35 cellular contexts compared by ENCODE assay signal in the genomic region with DNA sequence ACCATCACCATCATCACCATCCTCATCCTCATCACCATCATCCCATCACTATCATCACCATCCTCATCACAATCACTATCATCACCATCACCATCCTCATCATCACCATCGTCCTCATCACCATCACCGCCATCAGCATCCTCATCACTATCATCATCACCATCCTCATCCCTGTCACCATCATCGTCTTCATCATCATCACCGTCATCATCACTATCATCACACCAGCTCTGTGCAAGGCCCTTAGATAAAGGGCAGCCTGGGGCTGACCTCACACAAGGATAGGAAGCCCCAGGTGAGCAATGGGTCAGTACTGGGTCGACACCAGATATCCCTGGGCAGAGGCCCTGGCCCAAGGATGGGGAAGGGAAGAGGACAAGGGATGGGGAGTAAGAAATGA.
"Had no signal": no experiment of that assay in that cellular context is flagged by ENCODE, and none has a peak within 500 bp of the region (broad histone marks: within the 10 kb centered on the region; RNA-seq: fewer than 3 reads in every experiment).

No MANE protein-coding gene starts in this region.

- H3K36me3 Mint-ChIP-seq: activated CD4-positive, alpha-beta memory T cell treated with anti-CD3 and anti-CD28 coated beads for 36 hours; activated CD8-positive, alpha-beta memory T cell treated with anti-CD3 and anti-CD28 coated beads, Interleukin-2, amount 10 ng/mL, durations not matched to agents 7 days and 5 days; activated naive CD4-positive, alpha-beta T cell treated with anti-CD3 and anti-CD28 coated beads, Interleukin-2, amount 50 U/mL, for 24 hours; activated naive CD8-positive, alpha-beta T cell treated with anti-CD3 and anti-CD28 coated beads for 36 hours had no signal

- H3K4me3 Mint-ChIP-seq: activated CD4-positive, alpha-beta memory T cell treated with anti-CD3 and anti-CD28 coated beads for 36 hours; activated CD4-positive, alpha-beta T cell treated with anti-CD3 and anti-CD28 coated beads for 36 hours; activated CD4-positive, alpha-beta T cell treated with anti-CD3 and anti-CD28 coated beads, Interleukin-2, amount 10 ng/mL, durations not matched to agents 24 days and 14 days; activated CD8-positive, alpha-beta memory T cell treated with anti-CD3 and anti-CD28 coated beads, Interleukin-2, amount 10 ng/mL, durations not matched to agents 7 days and 5 days; activated CD8-positive, alpha-beta T cell treated with anti-CD3 and anti-CD28 coated beads, Interleukin-2, amount 10 ng/mL, durations not matched to agents 7 days and 5 days; activated naive CD4-positive, alpha-beta T cell treated with anti-CD3 and anti-CD28 coated beads for 36 hours; activated naive CD4-positive, alpha-beta T cell treated with anti-CD3 and anti-CD28 coated beads, Interleukin-2, amount 50 U/mL, for 24 hours; activated naive CD8-positive, alpha-beta T cell treated with anti-CD3 and anti-CD28 coated beads for 36 hours; activated naive CD8-positive, alpha-beta T cell treated with anti-CD3 and anti-CD28 coated beads, Interleukin-2, amount 50 U/mL, for 24 hours; activated T-helper 1 cell treated with anti-CD3 and anti-CD28 coated beads, Interleukin-12 subunit alpha, Interleukin-12 subunit beta, Interleukin-2, Interleukin-4 antibody, amounts not matched to agents 30 ng/mL and 10 ng/mL and 1 ng/mL, durations not matched to agents 14 hours and 24 hours and 36 hours; dendritic cell treated with granulocyte-macrophage colony-stimulating factor and Interleukin-4, amounts not matched to agents 40 ng/mL and 50 ng/mL, for 4 days; endodermal cell; T-helper 17 cell had no signal

- H3K4me3 ChIP-seq: adrenal gland, body of pancreas, cardiac muscle cell, colonic mucosa, dorsolateral prefrontal cortex had no signal

- H3K27ac Mint-ChIP-seq: activated CD4-positive, alpha-beta memory T cell treated with anti-CD3 and anti-CD28 coated beads for 36 hours; activated CD4-positive, alpha-beta T cell treated with anti-CD3 and anti-CD28 coated beads for 36 hours; activated CD4-positive, alpha-beta T cell treated with anti-CD3 and anti-CD28 coated beads, Interleukin-2, amount 10 ng/mL, durations not matched to agents 24 days and 14 days; activated CD8-positive, alpha-beta memory T cell treated with anti-CD3 and anti-CD28 coated beads, Interleukin-2, amount 10 ng/mL, durations not matched to agents 7 days and 5 days; activated CD8-positive, alpha-beta T cell treated with anti-CD3 and anti-CD28 coated beads, Interleukin-2, amount 10 ng/mL, durations not matched to agents 7 days and 5 days; activated naive CD4-positive, alpha-beta T cell treated with anti-CD3 and anti-CD28 coated beads for 36 hours; activated naive CD4-positive, alpha-beta T cell treated with anti-CD3 and anti-CD28 coated beads, Interleukin-2, amount 50 U/mL, for 24 hours; activated naive CD8-positive, alpha-beta T cell treated with anti-CD3 and anti-CD28 coated beads for 36 hours; activated naive CD8-positive, alpha-beta T cell treated with anti-CD3 and anti-CD28 coated beads, Interleukin-2, amount 50 U/mL, for 24 hours; activated T-helper 1 cell treated with anti-CD3 and anti-CD28 coated beads, Interleukin-12 subunit alpha, Interleukin-12 subunit beta, Interleukin-2, Interleukin-4 antibody, amounts not matched to agents 30 ng/mL and 10 ng/mL and 1 ng/mL, durations not matched to agents 14 hours and 24 hours and 36 hours; activated T-helper 2 cell treated with anti-CD3 and anti-CD28 coated beads, Interferon-gamma antibody, Interleukin-2, Interleukin-4, amounts not matched to agents 10 μg/mL and 5 μg/mL and 100 μg/mL, durations not matched to agents 14 hours and 24 hours and 36 hours; dendritic cell treated with granulocyte-macrophage colony-stimulating factor and Interleukin-4, amounts not matched to agents 40 ng/mL and 50 ng/mL, for 4 days; endodermal cell; T-helper 17 cell had no signal

- H3K4me1 ChIP-seq: colonic mucosa had no signal

- FAIRE-seq: frontal cortex had no signal

- H3K27ac ChIP-seq: adrenal gland, body of pancreas, cardiac muscle cell, colonic mucosa had no signal

- H3K4me1 Mint-ChIP-seq: endodermal cell had no signal

- H3K9me3 ChIP-seq: adrenal gland, body of pancreas, colonic mucosa had no signal

- H3K27me3 Mint-ChIP-seq: activated CD4-positive, alpha-beta memory T cell treated with anti-CD3 and anti-CD28 coated beads for 36 hours; activated CD4-positive, alpha-beta T cell treated with anti-CD3 and anti-CD28 coated beads for 36 hours; activated CD4-positive, alpha-beta T cell treated with anti-CD3 and anti-CD28 coated beads, Interleukin-2, amount 10 ng/mL, durations not matched to agents 24 days and 14 days; activated CD8-positive, alpha-beta memory T cell treated with anti-CD3 and anti-CD28 coated beads, Interleukin-2, amount 10 ng/mL, durations not matched to agents 7 days and 5 days; activated naive CD4-positive, alpha-beta T cell treated with anti-CD3 and anti-CD28 coated beads, Interleukin-2, amount 50 U/mL, for 24 hours; activated naive CD8-positive, alpha-beta T cell treated with anti-CD3 and anti-CD28 coated beads for 36 hours; activated naive CD8-positive, alpha-beta T cell treated with anti-CD3 and anti-CD28 coated beads, Interleukin-2, amount 50 U/mL, for 24 hours; dendritic cell treated with granulocyte-macrophage colony-stimulating factor and Interleukin-4, amounts not matched to agents 40 ng/mL and 50 ng/mL, for 4 days; T-helper 17 cell had no signal

- DNase-seq: activated CD4-positive, alpha-beta memory T cell treated with anti-CD3 and anti-CD28 coated beads for 36 hours; activated CD4-positive, alpha-beta T cell treated with anti-CD3 and anti-CD28 coated beads for 36 hours; activated CD4-positive, alpha-beta T cell treated with anti-CD3 and anti-CD28 coated beads, Interleukin-2, amount 10 ng/mL, durations not matched to agents 24 days and 14 days; activated CD4-positive, CD25-positive, alpha-beta regulatory T cell; activated CD4-positive, CD25-positive, alpha-beta regulatory T cell treated with anti-CD3 and anti-CD28 coated beads, Interleukin-2, amount 50 U/mL, for 72 hours; activated CD8-positive, alpha-beta memory T cell treated with anti-CD3 and anti-CD28 coated beads, Interleukin-2, amount 10 ng/mL, durations not matched to agents 7 days and 5 days; activated CD8-positive, alpha-beta memory T cell treated with anti-CD3 and anti-CD28 coated beads, Interleukin-2, amount 50 U/mL, for 4 hours; activated CD8-positive, alpha-beta T cell treated with anti-CD3 and anti-CD28 coated beads, Interleukin-2, amount 10 ng/mL, durations not matched to agents 7 days and 5 days; activated effector memory CD4-positive, alpha-beta T cell treated with anti-CD3 and anti-CD28 coated beads, Interleukin-2, amount 50 U/mL, for 16 hours; activated naive CD4-positive, alpha-beta T cell treated with anti-CD3 and anti-CD28 coated beads for 36 hours; activated naive CD8-positive, alpha-beta T cell treated with anti-CD3 and anti-CD28 coated beads for 36 hours; activated naive CD8-positive, alpha-beta T cell treated with anti-CD3 and anti-CD28 coated beads, Interleukin-2, amount 50 U/mL, for 24 hours; activated T-cell treated with anti-CD3 and anti-CD28 coated beads, Interleukin-2, amount 50 U/mL, for 1 hour; activated T-cell treated with anti-CD3 and anti-CD28 coated beads, Interleukin-2, amount 50 U/mL, for 48 hours; adrenal gland; amygdala; aorta; body of pancreas; central memory CD4-positive, alpha-beta T cell; cerebellar nuclear complex; colonic mucosa; dorsolateral prefrontal cortex; effector memory CD4-positive, alpha-beta T cell; endodermal cell; foreskin fibroblast; head of caudate nucleus; T-helper 1 cell; T-helper 17 cell had no signal

- H3K9me3 Mint-ChIP-seq: activated CD4-positive, alpha-beta memory T cell treated with anti-CD3 and anti-CD28 coated beads for 36 hours; activated CD4-positive, alpha-beta T cell treated with anti-CD3 and anti-CD28 coated beads, Interleukin-2, amount 10 ng/mL, durations not matched to agents 24 days and 14 days; activated naive CD4-positive, alpha-beta T cell treated with anti-CD3 and anti-CD28 coated beads for 36 hours; activated naive CD4-positive, alpha-beta T cell treated with anti-CD3 and anti-CD28 coated beads, Interleukin-2, amount 50 U/mL, for 24 hours; activated naive CD8-positive, alpha-beta T cell treated with anti-CD3 and anti-CD28 coated beads for 36 hours; activated naive CD8-positive, alpha-beta T cell treated with anti-CD3 and anti-CD28 coated beads, Interleukin-2, amount 50 U/mL, for 24 hours; activated T-helper 1 cell treated with anti-CD3 and anti-CD28 coated beads, Interleukin-12 subunit alpha, Interleukin-12 subunit beta, Interleukin-2, Interleukin-4 antibody, amounts not matched to agents 30 ng/mL and 10 ng/mL and 1 ng/mL, durations not matched to agents 14 hours and 24 hours and 36 hours; activated T-helper 2 cell treated with anti-CD3 and anti-CD28 coated beads, Interferon-gamma antibody, Interleukin-2, Interleukin-4, amounts not matched to agents 10 μg/mL and 5 μg/mL and 100 μg/mL, durations not matched to agents 14 hours and 24 hours and 36 hours; dendritic cell treated with granulocyte-macrophage colony-stimulating factor and Interleukin-4, amounts not matched to agents 40 ng/mL and 50 ng/mL, for 4 days; endodermal cell had no signal

- H3K36me3 ChIP-seq: adrenal gland, cardiac muscle cell, colonic mucosa had no signal

- ATAC-seq: activated CD4-positive, alpha-beta T cell treated with anti-CD3 and anti-CD28 coated beads for 36 hours; activated CD8-positive, alpha-beta memory T cell treated with anti-CD3 and anti-CD28 coated beads, Interleukin-2, amount 10 ng/mL, durations not matched to agents 7 days and 5 days; activated CD8-positive, alpha-beta T cell treated with anti-CD3 and anti-CD28 coated beads, Interleukin-2, amount 10 ng/mL, durations not matched to agents 7 days and 5 days; activated naive CD8-positive, alpha-beta T cell treated with anti-CD3 and anti-CD28 coated beads, Interleukin-2, amount 50 U/mL, for 24 hours; body of pancreas; esophagus mucosa; T-helper 17 cell had no signal

- H3K27me3 ChIP-seq: adrenal gland, body of pancreas, cardiac muscle cell, colonic mucosa, dorsolateral prefrontal cortex had no signal
